ENCODE assay signal across 8 cellular contexts in genomic region chr3:105823149-105823866, GRCh38. TPM values are rescaled to one million over a fixed set of nuclear protein-coding genes. Genes with fewer than 3 reads are reported as not detected.
DNase-seq lines count a peak whose midpoint lies in the region; ATAC-seq and TF ChIP-seq lines count a peak whose summit lies in the region.

No MANE protein-coding gene starts in this region.

- ATAC-seq in T-cell (replicated peaks in 1 of 4) (peak in 2 of 4 experiments; percentile 65 to 74), HG03095 (IDR thresholded peaks at IDR 0.05; ENCODE audit: unreplicated experiment) (no peak)

- no peaks in the 10 kb centered on the region for H4K20me1 ChIP-seq in fibroblast of lung (ENCODE audit: control insufficient read depth, extremely low read depth, insufficient read depth, low read length)
- peaks cover 5% of the 10 kb centered on the region for H4K20me1 ChIP-seq in neural progenitor cell (ENCODE audit: low read depth)

- peak overlapping the region in 2 of 3 donors; percentile 17 to 22 for H3K4me3 Mint-ChIP-seq in T-cell
- no peak overlapping the region for H3K4me3 Mint-ChIP-seq in neural progenitor cell

- H3K4me2 ChIP-seq in fibroblast of lung (ENCODE audit: extremely low read depth, insufficient read depth, low read length) (no peak overlapping the region), neural progenitor cell (no peak overlapping the region)

- H3K36me3 ChIP-seq in fibroblast of lung (ENCODE audit: control insufficient read depth, insufficient read depth, low read length) (peaks cover 2% of the 10 kb centered on the region), neural progenitor cell (no peaks in the 10 kb centered on the region)

- H3K9ac ChIP-seq in fibroblast of lung (ENCODE audit: insufficient read depth, low read length) (no peak overlapping the region), neural progenitor cell (no peak overlapping the region)

- peaks cover 66% of the 10 kb centered on the region for H3K36me3 Mint-ChIP-seq in T-cell
- peaks cover 39% of the 10 kb centered on the region for H3K36me3 Mint-ChIP-seq in neural progenitor cell

- TF ChIP-seq CTCF in fibroblast of lung (conservative IDR thresholded peaks at IDR 0.05 in 1 of 2, IDR thresholded peaks at IDR 0.05 in 1 of 2; ENCODE audit: low read depth in 1 of 2, low read length in 2 of 2) (no peak), neural progenitor cell (IDR thresholded peaks at IDR 0.05) (no peak)

- DNase-seq in ELR (ENCODE audit: low read depth) (peak; percentile 95), T-cell (no peak), fibroblast of lung (ENCODE audit: low read depth in 2 of 2) (peak; percentile 93 to 99), renal cortical epithelial cell (ENCODE audit: low read depth) (peak; percentile 96), pons (ENCODE audit: low spot score) (no peak), activated gamma-delta T cell (lab: John Stamatoyannopoulos, UW) (no peak), neural progenitor cell (ENCODE audit: low spot score) (no peak)

- H3K9me3 ChIP-seq in fibroblast of lung (ENCODE audit: control insufficient read depth, insufficient read depth, low read depth, low read length), result no peaks in the 10 kb centered on the region
- no peaks in the 10 kb centered on the region for H3K9me3 ChIP-seq in neural progenitor cell (ENCODE audit: low read depth)

- CTCF ChIA-PET in T-cell (lab: Charles Lee), result interaction anchor here in 1 of 2 donors (0.5 to 0.6 kb wide), 3 partner anchors 31 to 792 kb away, joined by 3 read pairs; no protein-coding TSS in a partner anchor

- H3K4me3 ChIP-seq in fibroblast of lung (replicated peaks in 1 of 4; ENCODE audit: control extremely low read depth in 1 of 4, insufficient read depth in 1 of 4, low read depth in 3 of 4, low read length in 4 of 4) (no peak overlapping the region), neural progenitor cell (no peak overlapping the region)

- H3K27me3 ChIP-seq in fibroblast of lung (ENCODE audit: control insufficient read depth, insufficient read depth, low read length), result no peaks in the 10 kb centered on the region
- no peaks in the 10 kb centered on the region for H3K27me3 ChIP-seq in neural progenitor cell

- H3K4me1 Mint-ChIP-seq in T-cell (peaks cover 75 to 83% (median 76%) of the 10 kb centered on the region in 3 donors), neural progenitor cell (peaks cover 7% of the 10 kb centered on the region)

- no peaks in the 10 kb centered on the region for H3K27me3 Mint-ChIP-seq in T-cell
- peaks cover 2% of the 10 kb centered on the region for H3K27me3 Mint-ChIP-seq in neural progenitor cell (ENCODE audit: insufficient read depth, low read depth)

- POLR2A ChIA-PET in T-cell (lab: Charles Lee), result interaction anchor here in 1 of 2 donors (0.6 to 1.7 kb wide), 6 partner anchors 11 to 175 kb away, joined by 3 to 6 read pairs (median 3); no protein-coding TSS in a partner anchor

- H3K9me3 Mint-ChIP-seq in T-cell, result no peaks in the 10 kb centered on the region
- H3K9me3 Mint-ChIP-seq in neural progenitor cell, result peaks cover 4% of the 10 kb centered on the region

- peaks cover 13% of the 10 kb centered on the region for H3K4me1 ChIP-seq in fibroblast of lung (ENCODE audit: control insufficient read depth, extremely low read depth, insufficient read depth, low read length)
- H3K4me1 ChIP-seq in neural progenitor cell, result no peaks in the 10 kb centered on the region

- peak overlapping the region; percentile 88 for H3K27ac Mint-ChIP-seq in T-cell
- H3K27ac Mint-ChIP-seq in neural progenitor cell, result no peak overlapping the region

- peaks cover 4% of the 10 kb centered on the region for H3K79me2 ChIP-seq in fibroblast of lung (ENCODE audit: control insufficient read depth, insufficient read depth, low read length)
- H3K79me2 ChIP-seq in neural progenitor cell (ENCODE audit: low read depth), result peaks cover 69% of the 10 kb centered on the region

- peak overlapping the region; percentile 59 for H3K27ac ChIP-seq in fibroblast of lung (ENCODE audit: insufficient read depth, low read length)
- no peak overlapping the region for H3K27ac ChIP-seq in neural progenitor cell

- no peaks in the 10 kb centered on the region for H3F3A ChIP-seq in neural progenitor cell (ENCODE audit: low read depth)

- no peak overlapping the region for H2AFZ ChIP-seq in fibroblast of lung (ENCODE audit: low read length)
- no peak overlapping the region for H2AFZ ChIP-seq in neural progenitor cell (replicated peaks)

RNA-seq across cellular contexts. Expression of gene CBLB, which starts 45.5 kb away (rescaled TPM):
- 100 to 1,000 TPM in 2 of 5 donors, 10 to 100 TPM in 3; 81.3 to 120 (median 99.6) TPM for total RNA-seq in T-cell
- total RNA-seq in fibroblast of lung, result 19.8 and 26.9 TPM in 2 replicates
- polyA plus RNA-seq in fibroblast of lung, result 14.6 and 28.5 TPM in 2 replicates
- 7.0 and 23.6 TPM in 2 replicates for polyA plus RNA-seq in fibroblast of lung (2012)
- 10.2 and 20.1 TPM in 2 replicates for polyA minus RNA-seq in fibroblast of lung (ENCODE audit: low replicate concordance)
- 11.3 and 94.7 TPM in 2 replicates for total RNA-seq in renal cortical epithelial cell
- total RNA-seq in neural progenitor cell (ENCODE audit: low replicate concordance), result 61.2 and 105 TPM in 2 replicates

Comparison
In these comparisons a context has a peak if more than half of its experiments do, and no peak if none do; other contexts are left out.
1. DNase-seq: peak in ELR (single experiment), fibroblast of lung (2 of 2) and renal cortical epithelial cell (single experiment); none in T-cell (0 of 34), pons (single experiment), activated gamma-delta T cell (single experiment) and neural progenitor cell (single experiment).